ENCODE assay signal across 8 cellular contexts in the genomic region with DNA sequence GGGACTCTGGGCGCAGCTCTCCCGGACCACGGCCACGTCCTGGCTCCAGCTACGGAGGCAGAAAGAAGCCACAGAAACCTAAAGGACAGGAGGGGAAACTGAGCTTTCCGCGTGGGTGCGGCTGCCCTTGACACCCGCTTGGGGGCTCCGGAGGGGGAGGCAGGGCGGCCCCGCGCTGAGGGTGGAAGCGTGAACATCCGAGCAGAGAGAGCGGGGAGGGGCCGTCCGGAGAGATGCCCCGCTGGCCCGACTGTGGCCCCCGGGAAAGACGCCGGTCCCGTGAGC.
DNase-seq lines count a peak whose midpoint lies in the region; ATAC-seq, FAIRE-seq and TF ChIP-seq lines count a peak whose summit lies in the region.

No MANE protein-coding gene starts in this region.

- peaks cover 14% of the 10 kb centered on the region for H3K4me1 Mint-ChIP-seq in activated naive CD8-positive, alpha-beta T cell treated with anti-CD3 and anti-CD28 coated beads, Interleukin-2, amount 50 U/mL, for 24 hours

- no peak for TF ChIP-seq RAD21 in SK-N-SH (IDR thresholded peaks at IDR 0.05; ENCODE audit: low read length)

- TF ChIP-seq CTCF in SK-N-SH (IDR thresholded peaks at IDR 0.05), result no peak
- no peak for TF ChIP-seq CTCF in keratinocyte (optimal IDR thresholded peaks at IDR 0.05 in 1 of 3, IDR thresholded peaks at IDR 0.05 in 1 of 3, conservative IDR thresholded peaks at IDR 0.05 in 1 of 3; ENCODE audit: extremely low read depth in 1 of 3, insufficient read depth in 2 of 3, low read length in 3 of 3)
- no peak for TF ChIP-seq CTCF in stomach (IDR thresholded peaks at IDR 0.05)

- H3K4me3 Mint-ChIP-seq in activated naive CD8-positive, alpha-beta T cell treated with anti-CD3 and anti-CD28 coated beads, Interleukin-2, amount 50 U/mL, for 24 hours, result peak overlapping the region; percentile 70

- H3K79me2 ChIP-seq in SK-N-SH (ENCODE audit: insufficient read depth) (no peaks in the 10 kb centered on the region), keratinocyte (ENCODE audit: control insufficient read depth, insufficient read depth, low read length) (no peaks in the 10 kb centered on the region)

- peaks cover 33% of the 10 kb centered on the region for H3K27me3 Mint-ChIP-seq in activated naive CD8-positive, alpha-beta T cell treated with anti-CD3 and anti-CD28 coated beads, Interleukin-2, amount 50 U/mL, for 24 hours

- peak overlapping the region; percentile 69 for H3K9ac ChIP-seq in SK-N-SH
- H3K9ac ChIP-seq in keratinocyte (ENCODE audit: control insufficient read depth, extremely low read depth, insufficient read depth, low read length), result peak overlapping the region; percentile 57

- no peaks in the 10 kb centered on the region for H4K20me1 ChIP-seq in SK-N-SH (ENCODE audit: insufficient read depth)
- H4K20me1 ChIP-seq in keratinocyte (ENCODE audit: control insufficient read depth, extremely low read depth, insufficient read depth, low read length), result no peaks in the 10 kb centered on the region

- POLR2A ChIA-PET in SK-N-SH (lab: Yijun Ruan, JAX), result interaction anchor here (1.4 to 1.8 kb wide), 2 partner anchors 294 to 363 kb away, joined by 4 to 6 read pairs; partner anchors contain the start of gene ANTXR1

- H3K27me3 ChIP-seq in SK-N-SH (ENCODE audit: insufficient read depth) (no peaks in the 10 kb centered on the region), keratinocyte (ENCODE audit: control insufficient read depth, extremely low read depth, insufficient read depth, low read length) (peaks cover 26% of the 10 kb centered on the region), stomach (peaks cover 0 to 25% (median 6%) of the 10 kb centered on the region in 3 donors)

- FAIRE-seq in keratinocyte (lab: Jason Lieb, UNC), result no peak

- H3K9me2 ChIP-seq in SK-N-SH, result no peaks in the 10 kb centered on the region

- H3K36me3 ChIP-seq in SK-N-SH (replicated peaks in 1 of 2; ENCODE audit: control insufficient read depth in 1 of 2, insufficient read depth in 2 of 2, low read length in 1 of 2), result no peaks in the 10 kb centered on the region
- H3K36me3 ChIP-seq in keratinocyte (ENCODE audit: control insufficient read depth in 2 of 2, extremely low read depth in 1 of 2, insufficient read depth in 2 of 2, low read length in 2 of 2), result no peaks in the 10 kb centered on the region
- no peaks in the 10 kb centered on the region for H3K36me3 ChIP-seq in stomach

- ATAC-seq in SK-N-SH treated with all-trans-retinoic acid at 6 μM for 48 hours, result no peak
- no peak for ATAC-seq in activated naive CD8-positive, alpha-beta T cell treated with anti-CD3 and anti-CD28 coated beads, Interleukin-2, amount 50 U/mL, for 24 hours
- no peak for ATAC-seq in GM19324 (IDR thresholded peaks at IDR 0.05; ENCODE audit: low FRiP score, unreplicated experiment)
- no peak for ATAC-seq in GM18517 (IDR thresholded peaks at IDR 0.05; ENCODE audit: unreplicated experiment)

- CTCF ChIA-PET in SK-N-SH (lab: Yijun Ruan, JAX), result interaction anchor here (0.6 to 6.3 kb wide), 71 partner anchors 8 to 1259 kb away, joined by 3 to 107 read pairs (median 4); partner anchors contain the start of gene ANTXR1

- no peak for TF ChIP-seq POLR2A in stomach (IDR thresholded peaks at IDR 0.05)

- peaks cover 2% of the 10 kb centered on the region for H3K36me3 Mint-ChIP-seq in activated naive CD8-positive, alpha-beta T cell treated with anti-CD3 and anti-CD28 coated beads, Interleukin-2, amount 50 U/mL, for 24 hours (ENCODE audit: low read depth)

- no peak overlapping the region for H3K27ac Mint-ChIP-seq in activated naive CD8-positive, alpha-beta T cell treated with anti-CD3 and anti-CD28 coated beads, Interleukin-2, amount 50 U/mL, for 24 hours

- H3K4me1 ChIP-seq in SK-N-SH (ENCODE audit: control insufficient read depth in 1 of 2, insufficient read depth in 2 of 2, low read depth in 1 of 2, low read length in 1 of 2) (peaks cover 0 to 16% of the 10 kb centered on the region in 2 experiments; a peak in 1 of 4 replicates), keratinocyte (ENCODE audit: control insufficient read depth, extremely low read depth, insufficient read depth, low read length) (peaks cover 15% of the 10 kb centered on the region), stomach (peaks cover 29 to 59% (median 50%) of the 10 kb centered on the region in 4 donors)

- H3K4me3 ChIP-seq in SK-N-SH (ENCODE audit: low read depth in 2 of 2, low read length in 1 of 2), result peak overlapping the region; percentile 59 to 60
- peak overlapping the region; percentile 46 to 89 (median 74) for H3K4me3 ChIP-seq in keratinocyte (ENCODE audit: control insufficient read depth in 2 of 3, extremely low read depth in 1 of 3, insufficient read depth in 2 of 3, low read depth in 1 of 3, low read length in 3 of 3)
- peak overlapping the region; percentile 51 to 61 (median 57) for H3K4me3 ChIP-seq in stomach

- dilution Hi-C loops in keratinocyte (cut with MboI; ENCODE audit: extremely low pct_ligation_motif_present, low sequenced_read_pairs), result no loop called here

- H3K27ac ChIP-seq in SK-N-SH (ENCODE audit: low read depth in 2 of 2, low read length in 1 of 2), result 0 out of 4 replicates have a peak overlapping the region, but pooled peaks of 1 of the 2 experiments have one; percentile 38
- H3K27ac ChIP-seq in keratinocyte (ENCODE audit: control insufficient read depth, insufficient read depth, low read length), result no peak overlapping the region
- peak overlapping the region; percentile 45 to 74 (median 73) for H3K27ac ChIP-seq in stomach

- H3K9me3 ChIP-seq in SK-N-SH, result no peaks in the 10 kb centered on the region
- H3K9me3 ChIP-seq in keratinocyte (ENCODE audit: control insufficient read depth, low read depth, low read length), result peaks cover 3% of the 10 kb centered on the region
- H3K9me3 ChIP-seq in stomach, result peaks cover 0 to 5% (median 3%) of the 10 kb centered on the region in 4 donors

- peak overlapping the region; percentile 86 for H3K4me2 ChIP-seq in SK-N-SH
- peak overlapping the region; percentile 97 for H3K4me2 ChIP-seq in keratinocyte (ENCODE audit: control insufficient read depth, extremely low read depth, insufficient read depth, low read depth, low read length)

- intact Hi-C loops in stomach (cut with DNase I; ENCODE audit: low total_unique reads), result loop anchor here (5.0 kb wide), 1 partner anchor 279 kb away; no protein-coding TSS in a partner anchor

- no peak for TF ChIP-seq EP300 in SK-N-SH (IDR thresholded peaks at IDR 0.05; ENCODE audit: borderline replicate concordance in 1 of 2, low read depth in 1 of 2, low read length in 1 of 2)
- TF ChIP-seq EP300 in stomach (IDR thresholded peaks at IDR 0.05), result no peak

- H2AFZ ChIP-seq in SK-N-SH (ENCODE audit: low read depth) (peak overlapping the region; percentile 82), keratinocyte (ENCODE audit: control insufficient read depth, low read length) (peak overlapping the region; percentile 90)

- DNase-seq in SK-N-SH (no peak), keratinocyte (ENCODE audit: low read depth, low spot score) (no peak), stomach (no peak), OCI-M2 (lab: John Stamatoyannopoulos, UW; ENCODE audit: unreplicated experiment) (no peak)
- no peak for DNase-seq in activated naive CD8-positive, alpha-beta T cell treated with anti-CD3 and anti-CD28 coated beads, Interleukin-2, amount 50 U/mL, for 24 hours

- H3K9me1 ChIP-seq in keratinocyte (ENCODE audit: control insufficient read depth, extremely low read depth, insufficient read depth, low read length), result no peaks in the 10 kb centered on the region

- peaks cover 5% of the 10 kb centered on the region for H3F3A ChIP-seq in SK-N-SH (replicated peaks; ENCODE audit: insufficient read depth)

- 9% methylated on average over 11 of the region's 24 CpGs for WGBS in SK-N-SH (ENCODE audit: low lambda C conversion rate)
- WGBS in stomach, 5 donors, result 0 to 1% (median 1%) methylated on average over 8 to 24 of the region's 24 CpGs

- no peaks in the 10 kb centered on the region for H3K9me3 Mint-ChIP-seq in activated naive CD8-positive, alpha-beta T cell treated with anti-CD3 and anti-CD28 coated beads, Interleukin-2, amount 50 U/mL, for 24 hours

TF ChIP-seq in SK-N-SH, 30 proteins besides CTCF, POLR2A, EP300 and RAD21:
- TF ChIP-seq FOSL2 (IDR thresholded peaks at IDR 0.05; ENCODE audit: borderline replicate concordance, low read depth) (no peak), MAX (IDR thresholded peaks at IDR 0.05; ENCODE audit: low read depth) (no peak), RXRA (IDR thresholded peaks at IDR 0.05; ENCODE audit: borderline replicate concordance, low read depth) (no peak), USF2 (IDR thresholded peaks at IDR 0.05; ENCODE audit: borderline replicate concordance, low read depth, low read length) (no peak)
TF ChIP-seq in SK-N-SH: peak in this region for 0.

TF ChIP-seq in SK-N-SH treated with all-trans-retinoic acid at 6 μM for 48 hours, 23 proteins besides CTCF, POLR2A, EP300 and RAD21:
- TF ChIP-seq ZFP3 (CRISPR knock-in tag; IDR thresholded peaks at IDR 0.05) (no peak), TOX (CRISPR knock-in tag; IDR thresholded peaks at IDR 0.05; ENCODE audit: borderline replicate concordance) (no peak)
